ENCODE assay signal across 25 cellular contexts in the genomic region with DNA sequence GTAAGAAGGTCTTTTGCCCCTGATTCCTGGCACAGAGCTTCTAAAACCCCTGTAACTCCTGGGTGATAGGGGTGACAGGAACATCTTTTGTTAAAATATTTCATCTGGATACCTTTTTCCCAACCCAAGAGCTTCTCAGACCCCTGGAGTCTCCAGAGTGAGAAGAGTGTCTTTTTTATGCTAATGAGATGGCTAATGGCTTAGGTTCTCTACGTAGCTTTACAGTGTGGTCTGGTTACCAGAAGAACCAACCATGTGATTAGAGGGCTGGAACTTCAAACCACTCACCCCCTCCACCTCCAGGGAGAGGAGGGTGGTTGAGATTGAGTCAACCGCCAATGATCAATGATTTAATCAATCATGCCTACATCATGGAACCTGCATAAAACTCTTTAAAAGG. TPM values are rescaled to one million over a fixed set of nuclear protein-coding genes. Genes with fewer than 3 reads are reported as not detected.
A peak's percentile ranks its signal among the peaks of the same experiment; 100 is the strongest.
DNase-seq lines count a peak whose midpoint lies in the region; ATAC-seq and TF ChIP-seq lines count a peak whose summit lies in the region.
"Had no signal": no experiment of that assay in that cellular context is flagged by ENCODE, and none has a peak within 500 bp of the region (broad histone marks: within the 10 kb centered on the region; RNA-seq: fewer than 3 reads in every experiment).

No MANE protein-coding gene starts in this region.

- peaks cover 27% of the 10 kb centered on the region for H3K4me1 Mint-ChIP-seq in WTC11
- peaks cover 6% of the 10 kb centered on the region for H3K4me1 Mint-ChIP-seq in endodermal cell
- H3K4me1 Mint-ChIP-seq: CD14-positive monocyte; CD4-positive, alpha-beta memory T cell; CD4-positive, CD25-positive, alpha-beta regulatory T cell; CD8-positive, alpha-beta memory T cell had no signal

- WGBS in endodermal cell (ENCODE audit: insufficient coverage in 1 of 2, insufficient read length in 1 of 2), 2 experiments, result 39% methylated on average over 2 of the region's 2 CpGs; no CpG with 5 or more reads in 1 of the 2 experiments

- H3K4me1 ChIP-seq in endodermal cell (ENCODE audit: control insufficient read depth, insufficient read depth, low read length), result no peaks in the 10 kb centered on the region
- H3K4me1 ChIP-seq: BE2C had no signal

- POLR2A ChIA-PET in WTC11 (lab: Charles Lee), result no interaction called here

- H3K4me3 Mint-ChIP-seq in WTC11, result no peak overlapping the region
- no peak overlapping the region for H3K4me3 Mint-ChIP-seq in endodermal cell
- H3K4me3 Mint-ChIP-seq: CD14-positive monocyte; CD4-positive, alpha-beta memory T cell; CD4-positive, CD25-positive, alpha-beta regulatory T cell; CD8-positive, alpha-beta memory T cell had no signal

- no peak for TF ChIP-seq CTCF in WTC11 (IDR thresholded peaks at IDR 0.05)
- TF ChIP-seq CTCF in endodermal cell (conservative IDR thresholded peaks at IDR 0.05), result no peak

- DNase-seq in WTC11 (ENCODE audit: low spot score), result no peak
- DNase-seq in endodermal cell, result peak; percentile 55
- no peak for DNase-seq in SKM-1 treated with dmso at 0.1 percent for 144 hours (lab: John Stamatoyannopoulos, UW; ENCODE audit: unreplicated experiment)
- DNase-seq in dermis blood vessel endothelial cell, result no peak
- DNase-seq: 8988T; ACHN; BE2C; C1 segment of cervical spinal cord; CD4-positive, alpha-beta memory T cell; CD4-positive, CD25-positive, alpha-beta regulatory T cell; CD8-positive, alpha-beta memory T cell; COR-L47; DMS 273 treated with DMSO at 0.1 percent for 48 hours; DMS153; DMS53; DMS79; DND-41; EL; GDM1 had no signal

- no peaks in the 10 kb centered on the region for H3K27me3 ChIP-seq in endodermal cell (ENCODE audit: control insufficient read depth, insufficient read depth, low read length, poor library complexity, severe bottlenecking)
- H3K27me3 ChIP-seq: BE2C, BLaER1 had no signal

- peak; percentile 88 for ATAC-seq in WTC11
- ATAC-seq in HG02623 (IDR thresholded peaks at IDR 0.05; ENCODE audit: unreplicated experiment), result no peak
- ATAC-seq: GM12878 had no signal

- H3K9me3 ChIP-seq in endodermal cell (ENCODE audit: control insufficient read depth, low read length), result no peaks in the 10 kb centered on the region
- H3K9me3 ChIP-seq: BE2C, BLaER1 had no signal

- H3K36me3 ChIP-seq in endodermal cell (ENCODE audit: control insufficient read depth, insufficient read depth, low read length), result no peaks in the 10 kb centered on the region
- H3K36me3 ChIP-seq: BE2C, BLaER1 had no signal

- CTCF ChIA-PET in WTC11 (lab: Charles Lee), result interaction anchor here (0.9 kb wide), 1 partner anchor 16 kb away, joined by 3 read pairs; a partner anchor contains a TSS

- no peaks in the 10 kb centered on the region for H3K36me3 Mint-ChIP-seq in WTC11
- H3K36me3 Mint-ChIP-seq in endodermal cell (ENCODE audit: low read depth), result no peaks in the 10 kb centered on the region
- H3K36me3 Mint-ChIP-seq: CD14-positive monocyte; CD4-positive, alpha-beta memory T cell; CD4-positive, CD25-positive, alpha-beta regulatory T cell; CD8-positive, alpha-beta memory T cell had no signal

- H3K9ac ChIP-seq in endodermal cell (ENCODE audit: extremely low read depth, low read length, poor library complexity, severe bottlenecking), result no peak overlapping the region
- H3K9ac ChIP-seq: BLaER1 had no signal

- no peaks in the 10 kb centered on the region for H3K9me3 Mint-ChIP-seq in WTC11
- H3K9me3 Mint-ChIP-seq in endodermal cell, result no peaks in the 10 kb centered on the region

- H3K4me3 ChIP-seq in endodermal cell (ENCODE audit: low read length), result no peak overlapping the region
- H3K4me3 ChIP-seq: BLaER1, GM12878 had no signal

- no peaks in the 10 kb centered on the region for H3K27me3 Mint-ChIP-seq in WTC11 (ENCODE audit: low read depth)
- H3K27me3 Mint-ChIP-seq in endodermal cell (ENCODE audit: insufficient read depth), result no peaks in the 10 kb centered on the region
- H3K27me3 Mint-ChIP-seq: CD4-positive, alpha-beta memory T cell; CD4-positive, CD25-positive, alpha-beta regulatory T cell; CD8-positive, alpha-beta memory T cell had no signal

- no peak overlapping the region for H3K27ac ChIP-seq in endodermal cell (ENCODE audit: low read depth, low read length)
- H3K27ac ChIP-seq: BLaER1 had no signal

- H3K27ac Mint-ChIP-seq in WTC11, result 0 out of 2 replicates have a peak overlapping the region, but pooled peaks have one; percentile 5
- no peak overlapping the region for H3K27ac Mint-ChIP-seq in endodermal cell
- H3K27ac Mint-ChIP-seq: CD14-positive monocyte; CD4-positive, alpha-beta memory T cell; CD4-positive, CD25-positive, alpha-beta regulatory T cell; CD8-positive, alpha-beta memory T cell had no signal

TF ChIP-seq in WTC11, 78 proteins besides CTCF, POLR2A, EP300 and RAD21 (continues in another document):
- TF ChIP-seq, protein P1, sequence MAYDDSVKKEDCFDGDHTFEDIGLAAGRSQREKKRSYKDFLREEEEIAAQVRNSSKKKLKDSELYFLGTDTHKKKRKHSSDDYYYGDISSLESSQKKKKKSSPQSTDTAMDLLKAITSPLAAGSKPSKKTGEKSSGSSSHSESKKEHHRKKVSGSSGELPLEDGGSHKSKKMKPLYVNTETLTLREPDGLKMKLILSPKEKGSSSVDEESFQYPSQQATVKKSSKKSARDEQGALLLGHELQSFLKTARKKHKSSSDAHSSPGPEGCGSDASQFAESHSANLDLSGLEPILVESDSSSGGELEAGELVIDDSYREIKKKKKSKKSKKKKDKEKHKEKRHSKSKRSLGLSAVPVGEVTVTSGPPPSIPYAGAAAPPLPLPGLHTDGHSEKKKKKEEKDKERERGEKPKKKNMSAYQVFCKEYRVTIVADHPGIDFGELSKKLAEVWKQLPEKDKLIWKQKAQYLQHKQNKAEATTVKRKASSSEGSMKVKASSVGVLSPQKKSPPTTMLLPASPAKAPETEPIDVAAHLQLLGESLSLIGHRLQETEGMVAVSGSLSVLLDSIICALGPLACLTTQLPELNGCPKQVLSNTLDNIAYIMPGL (CRISPR knock-in tag; IDR thresholded peaks at IDR 0.05), result no peak
- no peak for TF ChIP-seq NR1H2 (CRISPR knock-in tag; IDR thresholded peaks at IDR 0.05)
- TF ChIP-seq GTF2I (CRISPR knock-in tag; conservative IDR thresholded peaks at IDR 0.05), result no peak
- TF ChIP-seq ZNF317 (CRISPR knock-in tag; IDR thresholded peaks at IDR 0.05; ENCODE audit: borderline replicate concordance, low read depth), result no peak
- TF ChIP-seq, protein P2, sequence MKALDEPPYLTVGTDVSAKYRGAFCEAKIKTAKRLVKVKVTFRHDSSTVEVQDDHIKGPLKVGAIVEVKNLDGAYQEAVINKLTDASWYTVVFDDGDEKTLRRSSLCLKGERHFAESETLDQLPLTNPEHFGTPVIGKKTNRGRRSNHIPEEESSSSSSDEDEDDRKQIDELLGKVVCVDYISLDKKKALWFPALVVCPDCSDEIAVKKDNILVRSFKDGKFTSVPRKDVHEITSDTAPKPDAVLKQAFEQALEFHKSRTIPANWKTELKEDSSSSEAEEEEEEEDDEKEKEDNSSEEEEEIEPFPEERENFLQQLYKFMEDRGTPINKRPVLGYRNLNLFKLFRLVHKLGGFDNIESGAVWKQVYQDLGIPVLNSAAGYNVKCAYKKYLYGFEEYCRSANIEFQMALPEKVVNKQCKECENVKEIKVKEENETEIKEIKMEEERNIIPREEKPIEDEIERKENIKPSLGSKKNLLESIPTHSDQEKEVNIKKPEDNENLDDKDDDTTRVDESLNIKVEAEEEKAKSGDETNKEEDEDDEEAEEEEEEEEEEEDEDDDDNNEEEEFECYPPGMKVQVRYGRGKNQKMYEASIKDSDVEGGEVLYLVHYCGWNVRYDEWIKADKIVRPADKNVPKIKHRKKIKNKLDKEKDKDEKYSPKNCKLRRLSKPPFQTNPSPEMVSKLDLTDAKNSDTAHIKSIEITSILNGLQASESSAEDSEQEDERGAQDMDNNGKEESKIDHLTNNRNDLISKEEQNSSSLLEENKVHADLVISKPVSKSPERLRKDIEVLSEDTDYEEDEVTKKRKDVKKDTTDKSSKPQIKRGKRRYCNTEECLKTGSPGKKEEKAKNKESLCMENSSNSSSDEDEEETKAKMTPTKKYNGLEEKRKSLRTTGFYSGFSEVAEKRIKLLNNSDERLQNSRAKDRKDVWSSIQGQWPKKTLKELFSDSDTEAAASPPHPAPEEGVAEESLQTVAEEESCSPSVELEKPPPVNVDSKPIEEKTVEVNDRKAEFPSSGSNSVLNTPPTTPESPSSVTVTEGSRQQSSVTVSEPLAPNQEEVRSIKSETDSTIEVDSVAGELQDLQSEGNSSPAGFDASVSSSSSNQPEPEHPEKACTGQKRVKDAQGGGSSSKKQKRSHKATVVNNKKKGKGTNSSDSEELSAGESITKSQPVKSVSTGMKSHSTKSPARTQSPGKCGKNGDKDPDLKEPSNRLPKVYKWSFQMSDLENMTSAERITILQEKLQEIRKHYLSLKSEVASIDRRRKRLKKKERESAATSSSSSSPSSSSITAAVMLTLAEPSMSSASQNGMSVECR (CRISPR knock-in tag; IDR thresholded peaks at IDR 0.05; ENCODE audit: borderline replicate concordance), result no peak
- TF ChIP-seq SP1 (CRISPR knock-in tag; conservative IDR thresholded peaks at IDR 0.05), result no peak
- no peak for TF ChIP-seq MXD4 (CRISPR knock-in tag; IDR thresholded peaks at IDR 0.05; ENCODE audit: borderline replicate concordance)
- no peak for TF ChIP-seq GRHL2 (CRISPR knock-in tag; IDR thresholded peaks at IDR 0.05; ENCODE audit: insufficient replicate concordance, severe bottlenecking)
- no peak for TF ChIP-seq ZNF671 (CRISPR knock-in tag; IDR thresholded peaks at IDR 0.05)
- TF ChIP-seq, protein P3, sequence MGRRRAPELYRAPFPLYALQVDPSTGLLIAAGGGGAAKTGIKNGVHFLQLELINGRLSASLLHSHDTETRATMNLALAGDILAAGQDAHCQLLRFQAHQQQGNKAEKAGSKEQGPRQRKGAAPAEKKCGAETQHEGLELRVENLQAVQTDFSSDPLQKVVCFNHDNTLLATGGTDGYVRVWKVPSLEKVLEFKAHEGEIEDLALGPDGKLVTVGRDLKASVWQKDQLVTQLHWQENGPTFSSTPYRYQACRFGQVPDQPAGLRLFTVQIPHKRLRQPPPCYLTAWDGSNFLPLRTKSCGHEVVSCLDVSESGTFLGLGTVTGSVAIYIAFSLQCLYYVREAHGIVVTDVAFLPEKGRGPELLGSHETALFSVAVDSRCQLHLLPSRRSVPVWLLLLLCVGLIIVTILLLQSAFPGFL (CRISPR knock-in tag; IDR thresholded peaks at IDR 0.05; ENCODE audit: borderline replicate concordance), result no peak
- TF ChIP-seq TEAD4 (CRISPR knock-in tag; IDR thresholded peaks at IDR 0.05), result no peak

RNA-seq across cellular contexts. Expression of a gene that starts 16.2 kb away (rescaled TPM):
- total RNA-seq in WTC11 (2021) (0.18 to 0.72 TPM (median 0.66 TPM) in 3 replicates), endodermal cell (under 1 TPM; 0.77 to 0.97 TPM), dermis blood vessel endothelial cell (not detected in 2 replicates)
- 73.3 TPM for polyA plus RNA-seq in endodermal cell (2013, experiment 1 of 2)
- polyA plus RNA-seq in endodermal cell (2013, experiment 2 of 2), result 64.3 TPM
- total RNA-seq: CD4-positive, alpha-beta memory T cell; CD4-positive, CD25-positive, alpha-beta regulatory T cell; CD8-positive, alpha-beta memory T cell; Daoy; G401; GM12878 had no signal
- polyA plus RNA-seq: CD14-positive monocyte; CD4-positive, alpha-beta memory T cell; CD4-positive, CD25-positive, alpha-beta regulatory T cell; CD8-positive, alpha-beta memory T cell had no signal
